Comparison of ENCODE assay signal across 22 cellular contexts in the genomic region with DNA sequence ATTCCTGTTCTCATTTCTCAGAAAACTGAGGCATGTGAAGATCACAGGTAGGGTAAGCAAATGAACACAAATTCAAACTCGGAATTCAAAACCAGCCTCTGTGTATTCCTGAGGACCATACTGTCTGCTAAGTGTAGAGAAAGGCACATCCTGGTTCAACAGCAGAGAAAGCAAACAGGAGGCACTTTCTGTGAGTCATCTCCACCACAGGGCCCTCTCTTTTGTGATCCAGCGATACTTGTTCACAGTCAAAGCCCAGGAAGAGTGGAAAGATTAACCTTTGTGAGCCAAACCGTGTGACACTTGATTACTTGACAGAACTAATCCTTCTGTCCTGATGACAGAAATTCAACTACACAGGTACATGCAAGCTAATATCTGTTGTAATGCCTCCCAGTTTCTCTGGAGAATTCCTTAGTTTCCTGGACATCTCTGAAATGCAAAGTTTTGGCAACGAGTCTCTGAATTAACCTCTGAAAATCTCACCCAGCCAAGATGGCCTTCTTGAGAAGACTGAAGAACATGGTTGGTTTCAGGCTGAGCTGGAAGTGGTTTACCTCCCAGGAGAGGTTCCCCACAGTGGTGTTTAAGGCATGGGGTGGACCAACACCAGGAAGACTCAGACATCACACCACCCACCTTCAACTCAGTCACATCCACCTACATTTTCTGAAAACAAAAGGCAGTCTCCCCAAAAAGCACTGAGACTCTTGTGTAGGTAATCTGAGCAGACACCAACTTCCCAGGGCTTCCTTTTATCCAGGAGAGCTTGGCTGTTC.
DNase-seq lines count a peak whose midpoint lies in the region; ATAC-seq and TF ChIP-seq lines count a peak whose summit lies in the region.
"Had no signal": no experiment of that assay in that cellular context is flagged by ENCODE, and none has a peak within 500 bp of the region (broad histone marks: within the 10 kb centered on the region; RNA-seq: fewer than 3 reads in every experiment).

No MANE protein-coding gene starts in this region.

- H4K20me1 ChIP-seq in GM23338 (replicated peaks; ENCODE audit: insufficient read depth): no peaks in the 10 kb centered on the region

- H3K27me3 Mint-ChIP-seq in activated CD8-positive, alpha-beta T cell treated with anti-CD3 and anti-CD28 coated beads for 36 hours: peaks cover 3% of the 10 kb centered on the region
- peaks cover 1% of the 10 kb centered on the region for H3K27me3 Mint-ChIP-seq in activated CD8-positive, alpha-beta T cell treated with anti-CD3 and anti-CD28 coated beads, Interleukin-2, amount 10 ng/mL, durations not matched to agents 7 days and 5 days (ENCODE audit: low read depth)
- H3K27me3 Mint-ChIP-seq in GM23338 (ENCODE audit: insufficient read depth, low read depth, poor library complexity) (peaks cover 8% of the 10 kb centered on the region), CD14-positive monocyte (ENCODE audit: low read depth in 3 of 3) (no peaks in the 10 kb centered on the region)
- H3K27me3 Mint-ChIP-seq in T-helper 2 cell treated with Interferon-gamma antibody and Interleukin-4, amounts not matched to agents 5 μg/mL and 100 μg/mL, for 36 hours (ENCODE audit: low read depth): peaks cover 13% of the 10 kb centered on the region

- DNase-seq in activated CD8-positive, alpha-beta T cell treated with anti-CD3 and anti-CD28 coated beads for 36 hours: no peak
- DNase-seq in activated CD8-positive, alpha-beta T cell treated with anti-CD3 and anti-CD28 coated beads, Interleukin-2, amount 10 ng/mL, durations not matched to agents 7 days and 5 days: no peak
- DNase-seq in GM23338 (ENCODE audit: low spot score) (no peak), iris pigment epithelial cell (ENCODE audit: low read depth) (peak; percentile 2), CD14-positive monocyte (ENCODE audit: low spot score) (no peak), hippocampal formation (lab: John Stamatoyannopoulos, UW) (no peak)
- peak; percentile 31 for DNase-seq in T-helper 2 cell treated with Interferon-gamma antibody and Interleukin-4, amounts not matched to agents 5 μg/mL and 100 μg/mL, for 36 hours (ENCODE audit: low spot score)
- DNase-seq: activated CD4-positive, alpha-beta T cell treated with anti-CD3 and anti-CD28 coated beads for 4 hours; activated naive CD4-positive, alpha-beta T cell; aorta; CD4-positive, alpha-beta memory T cell; DND-41; head of caudate nucleus; HFFc6; immature natural killer cell; NCI-H1048; NCI-H82; T1000 had no signal

- no peak overlapping the region for H3K4me2 ChIP-seq in GM23338

- intact Hi-C loops in activated CD8-positive, alpha-beta T cell treated with anti-CD3 and anti-CD28 coated beads for 36 hours (cut with micrococcal nuclease): no loop called here
- intact Hi-C loops in CD14-positive monocyte (cut with micrococcal nuclease): no loop called here

- H3K9me2 ChIP-seq in GM23338 (ENCODE audit: insufficient read depth): peaks cover 6% of the 10 kb centered on the region; the same call in 1 of the 2 replicates

- no peak overlapping the region for H3K27ac Mint-ChIP-seq in activated CD8-positive, alpha-beta T cell treated with anti-CD3 and anti-CD28 coated beads for 36 hours
- no peak overlapping the region for H3K27ac Mint-ChIP-seq in activated CD8-positive, alpha-beta T cell treated with anti-CD3 and anti-CD28 coated beads, Interleukin-2, amount 10 ng/mL, durations not matched to agents 7 days and 5 days
- H3K27ac Mint-ChIP-seq in GM23338: no peak overlapping the region
- H3K27ac Mint-ChIP-seq in T-helper 2 cell treated with Interferon-gamma antibody and Interleukin-4, amounts not matched to agents 5 μg/mL and 100 μg/mL, for 36 hours: no peak overlapping the region
- H3K27ac Mint-ChIP-seq in CD14-positive monocyte: no peak overlapping the region
- H3K27ac Mint-ChIP-seq: CD4-positive, alpha-beta memory T cell; HFFc6; immature natural killer cell had no signal

- no peaks in the 10 kb centered on the region for H3K27me3 ChIP-seq in GM23338 (ENCODE audit: insufficient read depth)
- H3K27me3 ChIP-seq: neutrophil had no signal

- POLR2A ChIA-PET in activated CD8-positive, alpha-beta T cell treated with anti-CD3 and anti-CD28 coated beads for 36 hours (lab: Charles Lee): no interaction called here
- POLR2A ChIA-PET in activated CD8-positive, alpha-beta T cell treated with anti-CD3 and anti-CD28 coated beads, Interleukin-2, amount 10 ng/mL, durations not matched to agents 7 days and 5 days (lab: Charles Lee): no interaction called here

- H3K4me1 ChIP-seq in GM23338 (ENCODE audit: insufficient read depth): peaks cover 15% of the 10 kb centered on the region

- peak; percentile 30 for ATAC-seq in activated CD8-positive, alpha-beta T cell treated with anti-CD3 and anti-CD28 coated beads for 36 hours
- no peak for ATAC-seq in activated CD8-positive, alpha-beta T cell treated with anti-CD3 and anti-CD28 coated beads, Interleukin-2, amount 10 ng/mL, durations not matched to agents 7 days and 5 days
- ATAC-seq in GM23338: no peak
- no peak for ATAC-seq in GM21737 (IDR thresholded peaks at IDR 0.05; ENCODE audit: unreplicated experiment)

- no peak for TF ChIP-seq CTCF in activated CD8-positive, alpha-beta T cell treated with anti-CD3 and anti-CD28 coated beads for 36 hours (IDR thresholded peaks at IDR 0.05)
- TF ChIP-seq CTCF in GM23338 (conservative IDR thresholded peaks at IDR 0.05; ENCODE audit: low read depth in 2 of 2): no peak
- TF ChIP-seq CTCF in CD14-positive monocyte (IDR thresholded peaks at IDR 0.05): no peak

- H3K36me3 Mint-ChIP-seq in activated CD8-positive, alpha-beta T cell treated with anti-CD3 and anti-CD28 coated beads for 36 hours (ENCODE audit: low read depth): no peaks in the 10 kb centered on the region
- no peaks in the 10 kb centered on the region for H3K36me3 Mint-ChIP-seq in activated CD8-positive, alpha-beta T cell treated with anti-CD3 and anti-CD28 coated beads, Interleukin-2, amount 10 ng/mL, durations not matched to agents 7 days and 5 days (ENCODE audit: low read depth)
- H3K36me3 Mint-ChIP-seq in GM23338 (ENCODE audit: low read depth) (peaks cover 3% of the 10 kb centered on the region; the same call in 1 of the 3 replicates), CD14-positive monocyte (no peaks in the 10 kb centered on the region)
- H3K36me3 Mint-ChIP-seq in T-helper 2 cell treated with Interferon-gamma antibody and Interleukin-4, amounts not matched to agents 5 μg/mL and 100 μg/mL, for 36 hours (ENCODE audit: low read depth): no peaks in the 10 kb centered on the region
- H3K36me3 Mint-ChIP-seq: CD4-positive, alpha-beta memory T cell; immature natural killer cell had no signal

- no peaks in the 10 kb centered on the region for H3K36me3 ChIP-seq in GM23338 (ENCODE audit: insufficient read depth)
- H3K36me3 ChIP-seq: neutrophil had no signal

- H3K4me1 Mint-ChIP-seq in activated CD8-positive, alpha-beta T cell treated with anti-CD3 and anti-CD28 coated beads for 36 hours (ENCODE audit: low read depth): peaks cover 3% of the 10 kb centered on the region
- H3K4me1 Mint-ChIP-seq in activated CD8-positive, alpha-beta T cell treated with anti-CD3 and anti-CD28 coated beads, Interleukin-2, amount 10 ng/mL, durations not matched to agents 7 days and 5 days (ENCODE audit: low read depth): no peaks in the 10 kb centered on the region
- H3K4me1 Mint-ChIP-seq in GM23338: peaks cover 27% of the 10 kb centered on the region
- no peaks in the 10 kb centered on the region for H3K4me1 Mint-ChIP-seq in T-helper 2 cell treated with Interferon-gamma antibody and Interleukin-4, amounts not matched to agents 5 μg/mL and 100 μg/mL, for 36 hours (ENCODE audit: low read depth)
- H3K4me1 Mint-ChIP-seq in CD14-positive monocyte: peaks cover 8% of the 10 kb centered on the region
- H3K4me1 Mint-ChIP-seq: CD4-positive, alpha-beta memory T cell; immature natural killer cell had no signal

- H3K9me3 Mint-ChIP-seq in activated CD8-positive, alpha-beta T cell treated with anti-CD3 and anti-CD28 coated beads for 36 hours: no peaks in the 10 kb centered on the region
- no peaks in the 10 kb centered on the region for H3K9me3 Mint-ChIP-seq in activated CD8-positive, alpha-beta T cell treated with anti-CD3 and anti-CD28 coated beads, Interleukin-2, amount 10 ng/mL, durations not matched to agents 7 days and 5 days (ENCODE audit: insufficient read depth)
- H3K9me3 Mint-ChIP-seq in GM23338 (peaks cover 4% of the 10 kb centered on the region; the same call in 2 of the 3 replicates), CD14-positive monocyte (peaks cover 0 to 1% (median 0%) of the 10 kb centered on the region in 7 donors)
- no peaks in the 10 kb centered on the region for H3K9me3 Mint-ChIP-seq in T-helper 2 cell treated with Interferon-gamma antibody and Interleukin-4, amounts not matched to agents 5 μg/mL and 100 μg/mL, for 36 hours
- H3K9me3 Mint-ChIP-seq: HFFc6 had no signal

- no peak overlapping the region for H3K4me3 Mint-ChIP-seq in activated CD8-positive, alpha-beta T cell treated with anti-CD3 and anti-CD28 coated beads for 36 hours
- no peak overlapping the region for H3K4me3 Mint-ChIP-seq in activated CD8-positive, alpha-beta T cell treated with anti-CD3 and anti-CD28 coated beads, Interleukin-2, amount 10 ng/mL, durations not matched to agents 7 days and 5 days
- H3K4me3 Mint-ChIP-seq in GM23338: no peak overlapping the region
- H3K4me3 Mint-ChIP-seq in T-helper 2 cell treated with Interferon-gamma antibody and Interleukin-4, amounts not matched to agents 5 μg/mL and 100 μg/mL, for 36 hours: no peak overlapping the region
- no peak overlapping the region for H3K4me3 Mint-ChIP-seq in CD14-positive monocyte
- H3K4me3 Mint-ChIP-seq: CD4-positive, alpha-beta memory T cell; HFFc6; immature natural killer cell had no signal

- H3K4me3 ChIP-seq in GM23338: no peak overlapping the region
- H3K4me3 ChIP-seq: SK-N-MC had no signal

- CTCF ChIA-PET in activated CD8-positive, alpha-beta T cell treated with anti-CD3 and anti-CD28 coated beads for 36 hours (lab: Charles Lee): no interaction called here
- CTCF ChIA-PET in activated CD8-positive, alpha-beta T cell treated with anti-CD3 and anti-CD28 coated beads, Interleukin-2, amount 10 ng/mL, durations not matched to agents 7 days and 5 days (lab: Charles Lee): no interaction called here

- H3F3A ChIP-seq in GM23338 (replicated peaks; ENCODE audit: low read depth): no peaks in the 10 kb centered on the region

- H3K79me2 ChIP-seq in GM23338 (replicated peaks; ENCODE audit: insufficient read depth): no peaks in the 10 kb centered on the region

- H2AFZ ChIP-seq in GM23338: no peak overlapping the region

- H3K27ac ChIP-seq in GM23338 (ENCODE audit: low read depth): no peak overlapping the region
- H3K27ac ChIP-seq: HL-60, neutrophil, SK-N-MC had no signal

TF ChIP-seq in GM23338, 12 proteins besides CTCF, POLR2A, EP300 and RAD21 (continues in another document):
- TF ChIP-seq STAT1 (IDR thresholded peaks at IDR 0.05; ENCODE audit: unreplicated experiment) (no peak), EZH2phosphoT487 (IDR thresholded peaks at IDR 0.05; ENCODE audit: unreplicated experiment) (no peak), ZNF114 (CRISPR knock-in tag; IDR thresholded peaks at IDR 0.05) (no peak), ZNF331 (CRISPR knock-in tag; IDR thresholded peaks at IDR 0.05; ENCODE audit: low read depth) (no peak), JUNB (IDR thresholded peaks at IDR 0.05; ENCODE audit: unreplicated experiment) (no peak)

Comparison
In these comparisons a context has a peak if more than half of its experiments do, and no peak if none do; other contexts are left out.
1. DNase-seq: peak in T-helper 2 cell treated with Interferon-gamma antibody and Interleukin-4, amounts not matched to agents 5 μg/mL and 100 μg/mL, for 36 hours (single experiment) and iris pigment epithelial cell (single experiment); none in activated CD8-positive, alpha-beta T cell treated with anti-CD3 and anti-CD28 coated beads for 36 hours (single experiment), activated CD8-positive, alpha-beta T cell treated with anti-CD3 and anti-CD28 coated beads, Interleukin-2, amount 10 ng/mL, durations not matched to agents 7 days and 5 days (single experiment), GM23338 (single experiment), CD14-positive monocyte (single experiment) and hippocampal formation (0 of 2).